8 cellular contexts compared by ENCODE assay signal in genomic region chr1:25996966-25997758, GRCh38. TPM values are rescaled to one million over a fixed set of nuclear protein-coding genes. Genes with fewer than 3 reads are reported as not detected.
DNase-seq lines count a peak whose midpoint lies in the region; ATAC-seq, FAIRE-seq and TF ChIP-seq lines count a peak whose summit lies in the region.

No MANE protein-coding gene starts in this region.

- CTCF ChIA-PET in H1 (lab: Charles Lee; ENCODE audit: partially characterized antibody): interaction anchor here (0.6 to 20.0 kb wide), 35 partner anchors 8 to 433 kb away, joined by 3 to 330 read pairs (median 4); partner anchors contain the start of genes EXTL1, MTFR1L, PAQR7 and STMN1

- no peak overlapping the region for H2BK15ac ChIP-seq in H1 (ENCODE audit: low read length)

- no peak for TF ChIP-seq RAD21 in H1 (IDR thresholded peaks at IDR 0.05 in 1 of 2, conservative IDR thresholded peaks at IDR 0.05 in 1 of 2; ENCODE audit: low read depth in 2 of 2, low read length in 2 of 2)

- H3K4me3 Mint-ChIP-seq in mesothelial cell of epicardium: peak overlapping the region; percentile 88

- POLR2A ChIA-PET in H1 (lab: Charles Lee; ENCODE audit: partially characterized antibody): interaction anchor here (0.8 to 2.0 kb wide), 16 partner anchors 9 to 177 kb away, joined by 3 to 13 read pairs (median 4); partner anchors contain the start of genes EXTL1, PAQR7 and STMN1

- H3K27ac Mint-ChIP-seq in mesothelial cell of epicardium: peak overlapping the region; percentile 97

- H2BK12ac ChIP-seq in H1 (ENCODE audit: low read depth, low read length): peak overlapping the region; percentile 77; the same call in 1 of the 2 replicates

- TF ChIP-seq CTCF in H1 (IDR thresholded peaks at IDR 0.05; ENCODE audit: control extremely low read depth in 1 of 3, insufficient read depth in 1 of 3, low read depth in 1 of 3, low read length in 3 of 3): no peak
- no peak for TF ChIP-seq CTCF in mesothelial cell of epicardium (IDR thresholded peaks at IDR 0.05; ENCODE audit: unreplicated experiment)
- TF ChIP-seq CTCF in upper lobe of right lung (IDR thresholded peaks at IDR 0.05): no peak

- no peak for TF ChIP-seq EP300 in H1 (IDR thresholded peaks at IDR 0.05; ENCODE audit: borderline replicate concordance in 1 of 2, low read depth in 2 of 2, low read length in 2 of 2)

- H3K36me3 ChIP-seq in H1 (ENCODE audit: control insufficient read depth in 2 of 4, insufficient read depth in 4 of 4, low read length in 3 of 4) (no peaks in the 10 kb centered on the region), upper lobe of right lung (no peaks in the 10 kb centered on the region)

- no peaks in the 10 kb centered on the region for H3K9me3 Mint-ChIP-seq in mesothelial cell of epicardium

- H3K9ac ChIP-seq in H1 (replicated peaks in 1 of 4; ENCODE audit: extremely low read depth in 1 of 4, low read depth in 3 of 4, low read length in 3 of 4): peak overlapping the region in 3 of 4 experiments; percentile 31 to 51 (median 38); a peak in 5 of 7 replicates

- TF ChIP-seq POLR2A in H1 (IDR thresholded peaks at IDR 0.05; ENCODE audit: control extremely low read depth in 1 of 2, low read depth in 2 of 2, low read length in 2 of 2): no peak

- H3K4me1 Mint-ChIP-seq in mesothelial cell of epicardium: peaks cover 19% of the 10 kb centered on the region

- no peak overlapping the region for H2BK120ac ChIP-seq in H1 (replicated peaks; ENCODE audit: low read depth, low read length)

- H3K56ac ChIP-seq in H1 (replicated peaks; ENCODE audit: insufficient read length, low read depth, low read length): no peak overlapping the region

- WGBS in H1 (ENCODE audit: extremely low coverage in 1 of 2, insufficient coverage in 1 of 2, insufficient read length in 1 of 2, insufficient replicate concordance in 2 of 2, low coverage in 1 of 2, low lambda C conversion rate in 2 of 2, missing lambda C conversion rate in 1 of 2), 2 experiments: 35% methylated on average over 11 of the region's 11 CpGs; no CpG with 5 or more reads in 1 of the 2 experiments

- H2AK5ac ChIP-seq in H1 (ENCODE audit: low read depth, low read length): no peak overlapping the region

- no peak overlapping the region for H3K4ac ChIP-seq in H1 (replicated peaks; ENCODE audit: insufficient read length, low read depth, low read length)

- no peaks in the 10 kb centered on the region for H3K79me1 ChIP-seq in H1 (ENCODE audit: low read depth, low read length)

- peak overlapping the region; percentile 40; the same call in 1 of the 2 replicates for H4K8ac ChIP-seq in H1 (ENCODE audit: extremely low read depth, insufficient read depth, low read length)

- peaks cover 4% of the 10 kb centered on the region; the same call in 1 of the 2 replicates for H3K23me2 ChIP-seq in H1 (ENCODE audit: low read depth, low read length)

- no peaks in the 10 kb centered on the region for H3K36me3 Mint-ChIP-seq in mesothelial cell of epicardium

- peak overlapping the region; percentile 33 for H4K5ac ChIP-seq in H1 (ENCODE audit: insufficient read length, low read depth, low read length)

- H2BK20ac ChIP-seq in H1 (ENCODE audit: low read length): no peak overlapping the region

- H2AFZ ChIP-seq in H1 (ENCODE audit: low read length): peak overlapping the region; percentile 21; the same call in 1 of the 2 replicates

- no peak overlapping the region for H3K14ac ChIP-seq in H1 (ENCODE audit: insufficient read length)

- H3K27ac ChIP-seq in H1 (ENCODE audit: low read depth, low read length): peak overlapping the region; percentile 57; the same call in 1 of the 2 replicates
- peak overlapping the region; percentile 92 for H3K27ac ChIP-seq in upper lobe of right lung

- no peaks in the 10 kb centered on the region for H4K20me1 ChIP-seq in H1 (replicated peaks in 1 of 2; ENCODE audit: control insufficient read depth in 1 of 2, insufficient read depth in 2 of 2, low read length in 2 of 2)

- no peak overlapping the region for H3K23ac ChIP-seq in H1 (ENCODE audit: insufficient read length)

- peaks cover 0 to 2% of the 10 kb centered on the region in 2 experiments; a peak in 1 of 4 replicates for H3K79me2 ChIP-seq in H1 (ENCODE audit: control insufficient read depth in 1 of 2, insufficient read depth in 2 of 2, low read length in 2 of 2)

- peaks cover 2 to 15% (median 10%) of the 10 kb centered on the region in 4 experiments; a peak in 6 of 7 replicates for H3K4me1 ChIP-seq in H1 (replicated peaks in 1 of 4; ENCODE audit: control insufficient read depth in 3 of 4, insufficient read depth in 4 of 4, low read length in 3 of 4)
- peaks cover 17% of the 10 kb centered on the region for H3K4me1 ChIP-seq in upper lobe of right lung

- H3K18ac ChIP-seq in H1 (ENCODE audit: extremely low read depth, low read length): no peak overlapping the region

- no peak for FAIRE-seq in H1 (lab: Jason Lieb, UNC)
- FAIRE-seq in frontal cortex (lab: Jason Lieb, UNC): no peak

- ATAC-seq in GM19452 (IDR thresholded peaks at IDR 0.05; ENCODE audit: unreplicated experiment) (peak; percentile 11), upper lobe of right lung (peak; percentile 43)

- H3K4me3 ChIP-seq in H1 (ENCODE audit: extremely low read depth in 1 of 4, insufficient read depth in 2 of 4, low read depth in 3 of 4, low read length in 4 of 4): peak overlapping the region; percentile 42 to 86 (median 80)
- H3K4me3 ChIP-seq in upper lobe of right lung: peak overlapping the region; percentile 76

- H3K9me3 ChIP-seq in H1 (ENCODE audit: insufficient read depth in 2 of 2, low read depth in 1 of 2, low read length in 1 of 2): no peaks in the 10 kb centered on the region
- H3K9me3 ChIP-seq in upper lobe of right lung: no peaks in the 10 kb centered on the region

- peak overlapping the region; percentile 44; the same call in 1 of the 2 replicates for H2BK5ac ChIP-seq in H1 (ENCODE audit: low read depth, low read length)

- DNase-seq in AG20443 (ENCODE audit: low spot score) (peak; percentile 47), SIG-M5 (lab: John Stamatoyannopoulos, UW) (peak; percentile 73), H1 (ENCODE audit: low read depth in 1 of 2, low spot score in 2 of 2) (no peak), mesothelial cell of epicardium (ENCODE audit: low spot score in 2 of 2, unreplicated experiment in 2 of 2) (no peak), upper lobe of right lung (no peak), frontal cortex (ENCODE audit: low spot score in 2 of 2) (no peak)
- DNase-seq in activated CD4-positive, CD25-positive, alpha-beta regulatory T cell (lab: John Stamatoyannopoulos, UW): no peak

- no peaks in the 10 kb centered on the region; a peak in 2 of 7 replicates for H3K27me3 ChIP-seq in H1 (replicated peaks in 1 of 4; ENCODE audit: control insufficient read depth in 3 of 4, extremely low read depth in 1 of 4, insufficient read depth in 3 of 4, low read length in 3 of 4)
- H3K27me3 ChIP-seq in upper lobe of right lung: no peaks in the 10 kb centered on the region

- H3K4me2 ChIP-seq in H1 (ENCODE audit: insufficient read depth in 1 of 2, low read depth in 2 of 2, low read length in 2 of 2): peak overlapping the region; percentile 81 to 91

- no peak overlapping the region for H4K91ac ChIP-seq in H1 (replicated peaks; ENCODE audit: insufficient read length, low read length)

- intact Hi-C loops in upper lobe of right lung (cut with DNase I): loop anchor here (5.0 kb wide), 1 partner anchor 100 kb away; no protein-coding TSS in a partner anchor

- no peaks in the 10 kb centered on the region for H3K27me3 Mint-ChIP-seq in mesothelial cell of epicardium (ENCODE audit: low read depth)

TF ChIP-seq in H1, 55 proteins besides CTCF, POLR2A, EP300 and RAD21:
- TF ChIP-seq SAP30 (IDR thresholded peaks at IDR 0.05; ENCODE audit: insufficient read depth, insufficient replicate concordance, low read length) (peak; percentile 49), GABPA (IDR thresholded peaks at IDR 0.05; ENCODE audit: borderline replicate concordance, insufficient read depth, low read length) (no peak)

RNA-seq across cellular contexts. Expression of gene PAFAH2, which starts 0.7 kb away (rescaled TPM):
- total RNA-seq in H1 (2021; fragmentation: NEBNext Ultra II Directional; extraction: Animal tissue kit (Norgen Biotek cat#: 25700)): 7.6 and 9.3 TPM in 2 replicates
- 7.7 and 15.6 TPM in 2 replicates for polyA plus RNA-seq in H1 (2011; rRNA removed)
- 11.2 TPM for polyA plus RNA-seq in H1 (2011; cell fraction: cytosol; rRNA removed)
- 7.6 TPM for polyA plus RNA-seq in H1 (2011; cell fraction: nucleus; rRNA removed)
- 7.8 to 9.2 TPM (median 8.0 TPM) in 4 replicates for polyA plus RNA-seq in H1 (2012, experiment 1 of 2)
- 5.3 TPM for polyA plus RNA-seq in H1 (2012, experiment 2 of 2)
- polyA plus RNA-seq in H1 (2013, experiment 1 of 2): 4.8 TPM
- polyA plus RNA-seq in H1 (2013, experiment 2 of 2): 4.5 TPM
- 12.3 TPM in 2 replicates for polyA minus RNA-seq in H1 (2011; rRNA and poly(A)+ RNA removed)
- polyA minus RNA-seq in H1 (2011; cell fraction: cytosol; rRNA and poly(A)+ RNA removed): 7.9 TPM
- 4.5 TPM for polyA minus RNA-seq in H1 (2011; cell fraction: nucleus; rRNA and poly(A)+ RNA removed)
- 8.7 to 9.9 TPM (median 9.1 TPM) in 3 replicates for total RNA-seq in mesothelial cell of epicardium
- 22.6 TPM for total RNA-seq in upper lobe of right lung
- 2.4 TPM for total RNA-seq in frontal cortex

RNA-seq across cellular contexts. Expression of gene EXTL1, which starts 24.4 kb away (rescaled TPM):
- total RNA-seq in H1 (2021; fragmentation: NEBNext Ultra II Directional; extraction: Animal tissue kit (Norgen Biotek cat#: 25700)): 1.2 and 1.3 TPM in 2 replicates
- polyA plus RNA-seq in H1 (2011; rRNA removed): 0.89 and 2.0 TPM in 2 replicates
- polyA plus RNA-seq in H1 (2011; cell fraction: cytosol; rRNA removed): 1.2 TPM
- 3.4 TPM for polyA plus RNA-seq in H1 (2011; cell fraction: nucleus; rRNA removed)
- polyA plus RNA-seq in H1 (2012, experiment 1 of 2): 0.34 to 0.88 TPM (median 0.71 TPM) in 4 replicates
- 0.60 TPM for polyA plus RNA-seq in H1 (2012, experiment 2 of 2)
- 0.41 TPM for polyA plus RNA-seq in H1 (2013, experiment 1 of 2)
- 0.33 TPM for polyA plus RNA-seq in H1 (2013, experiment 2 of 2)
- polyA minus RNA-seq in H1 (2011; rRNA and poly(A)+ RNA removed): 2.3 and 2.8 TPM in 2 replicates
- not detected for polyA minus RNA-seq in H1 (2011; cell fraction: cytosol; rRNA and poly(A)+ RNA removed)
- polyA minus RNA-seq in H1 (2011; cell fraction: nucleus; rRNA and poly(A)+ RNA removed): 6.6 TPM
- 6.9 to 8.2 TPM (median 7.1 TPM) in 3 replicates for total RNA-seq in mesothelial cell of epicardium
- 0.49 TPM for total RNA-seq in upper lobe of right lung
- 1.2 TPM for total RNA-seq in frontal cortex

RNA-seq across cellular contexts. Expression of gene SLC30A2, which starts 48.8 kb away (rescaled TPM):
- 0.19 TPM in 1 of 2 replicates, not detected in the other for total RNA-seq in H1 (2021; fragmentation: NEBNext Ultra II Directional; extraction: Animal tissue kit (Norgen Biotek cat#: 25700))
- 0.76 and 0.78 TPM in 2 replicates for polyA plus RNA-seq in H1 (2011; rRNA removed)
- polyA plus RNA-seq in H1 (2011; cell fraction: cytosol; rRNA removed): 0.58 TPM
- 0.57 TPM for polyA plus RNA-seq in H1 (2011; cell fraction: nucleus; rRNA removed)
- 0.07 to 0.81 TPM (median 0.43 TPM) in 4 replicates for polyA plus RNA-seq in H1 (2012, experiment 1 of 2)
- not detected for polyA plus RNA-seq in H1 (2012, experiment 2 of 2)
- polyA plus RNA-seq in H1 (2013, experiment 1 of 2): 0.06 TPM
- 0.09 TPM for polyA plus RNA-seq in H1 (2013, experiment 2 of 2)
- polyA minus RNA-seq in H1 (2011; rRNA and poly(A)+ RNA removed): 0.88 TPM in 2 replicates
- not detected for polyA minus RNA-seq in H1 (2011; cell fraction: cytosol; rRNA and poly(A)+ RNA removed)
- 0.20 TPM for polyA minus RNA-seq in H1 (2011; cell fraction: nucleus; rRNA and poly(A)+ RNA removed)
- total RNA-seq in mesothelial cell of epicardium (9.2 to 10.7 TPM (median 10.3 TPM) in 3 replicates), upper lobe of right lung (not detected), frontal cortex (not detected)

Comparison
In these comparisons a context has a peak if more than half of its experiments do, and no peak if none do; other contexts are left out.
1. DNase-seq: peak in AG20443 (single experiment) and SIG-M5 (single experiment); none in H1 (0 of 2), mesothelial cell of epicardium (0 of 2), upper lobe of right lung (single experiment), activated CD4-positive, CD25-positive, alpha-beta regulatory T cell (0 of 4) and frontal cortex (0 of 2).